Comparison of ENCODE assay signal across 22 cellular contexts in the genomic region with DNA sequence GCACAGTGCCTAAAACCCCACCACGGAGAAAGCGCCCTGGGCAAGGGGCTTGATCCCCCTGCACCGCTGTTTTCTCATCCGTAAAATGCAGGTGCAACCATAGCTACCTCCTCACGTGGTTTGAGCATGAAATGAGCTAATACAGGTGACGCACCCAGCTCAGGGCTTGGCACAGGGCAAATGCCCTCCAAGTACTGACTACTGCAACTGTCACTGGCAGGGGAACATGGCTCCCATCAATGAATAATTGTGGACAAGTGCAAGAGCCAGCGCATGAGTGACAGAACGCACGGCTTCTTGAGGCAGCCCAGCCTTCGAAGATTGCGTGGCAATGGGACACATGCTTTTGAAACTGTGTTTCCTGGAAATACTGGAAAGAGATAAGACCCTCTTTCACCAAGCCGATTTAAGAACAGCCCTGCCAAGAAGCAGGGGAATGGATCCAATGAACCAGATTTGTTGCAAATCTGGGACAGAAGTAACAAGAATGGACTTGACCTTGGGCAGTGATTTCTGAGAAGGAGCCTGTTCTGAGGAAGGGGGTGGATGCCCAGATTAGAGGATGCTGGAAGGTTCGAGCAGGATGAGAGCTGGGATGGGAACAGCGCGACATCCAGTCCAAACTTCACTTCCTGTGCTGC.
"Had no signal": no experiment of that assay in that cellular context is flagged by ENCODE, and none has a peak within 500 bp of the region (broad histone marks: within the 10 kb centered on the region; RNA-seq: fewer than 3 reads in every experiment).

No MANE protein-coding gene starts in this region.

- H3K27ac ChIP-seq: breast epithelium, coronary artery, epithelial cell of prostate, right lobe of liver, skin epidermis, stomach, suprapubic skin, transverse colon had no signal

- H3K9me3 ChIP-seq: breast epithelium, right lobe of liver, stomach, suprapubic skin, transverse colon had no signal

- DNase-seq: activated CD4-positive, alpha-beta T cell treated with anti-CD3 and anti-CD28 coated beads for 4 hours; activated CD4-positive, alpha-beta T cell treated with anti-CD3 and anti-CD28 coated beads, Interleukin-2, amount 50 U/mL, for 48 hours; activated CD4-positive, CD25-positive, alpha-beta regulatory T cell; activated CD8-positive, alpha-beta memory T cell treated with anti-CD3 and anti-CD28 coated beads, Interleukin-2, amount 50 U/mL, for 48 hours; activated naive CD4-positive, alpha-beta T cell treated with Interleukin-2 at 50 U/mL for 16 hours; activated naive CD8-positive, alpha-beta T cell treated with anti-CD3 and anti-CD28 coated beads for 36 hours; activated T-cell treated with anti-CD3 and anti-CD28 coated beads, Interleukin-2, amount 50 U/mL, for 48 hours; amniotic stem cell; foreskin melanocyte; nucleus accumbens; stimulated activated CD4-positive, alpha-beta T cell treated with anti-CD3 and anti-CD28 coated beads, Interleukin-15, amount 100 ng/mL, for 24 hours; stomach; T-helper 17 cell; transverse colon had no signal

- H3K4me1 ChIP-seq: breast epithelium had no signal

- FAIRE-seq: urothelium cell line had no signal

- H3K4me3 ChIP-seq: breast epithelium, coronary artery, right lobe of liver, skin epidermis, stomach, suprapubic skin, transverse colon had no signal

- H3K36me3 ChIP-seq: breast epithelium, right lobe of liver, stomach, suprapubic skin, transverse colon had no signal

- ATAC-seq: right lobe of liver; stimulated activated memory B cell treated with anti-CD40 and anti-IgM and Interleukin-4, amounts not matched to agents 10 μg/mL and 1 μg/mL and 100 μg/mL, for 72 hours; T-helper 17 cell had no signal

- H3K27me3 ChIP-seq: right lobe of liver had no signal
